ENCODE assay signal across 12 cellular contexts in the genomic region with DNA sequence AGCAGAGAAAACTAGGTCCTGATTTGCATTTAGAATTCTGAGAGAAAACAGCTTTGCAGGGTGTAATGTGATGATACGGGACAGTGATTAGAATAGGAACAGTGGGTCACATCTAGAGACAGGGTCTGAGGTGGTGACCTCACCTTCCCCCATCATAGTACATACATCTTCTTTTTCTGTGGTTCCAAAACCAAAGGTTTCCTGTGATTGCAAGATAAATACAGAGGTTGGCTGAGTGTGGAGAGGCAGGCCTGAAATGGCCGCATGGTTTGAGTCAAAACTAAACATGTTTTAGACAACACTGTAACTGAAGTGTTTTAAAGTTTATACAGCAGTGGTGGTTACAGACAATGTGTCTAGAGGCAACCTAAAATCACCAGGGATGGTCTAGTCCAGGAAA. TPM values are rescaled to one million over a fixed set of nuclear protein-coding genes. Genes with fewer than 3 reads are reported as not detected.
DNase-seq lines count a peak whose midpoint lies in the region; ATAC-seq, FAIRE-seq and TF ChIP-seq lines count a peak whose summit lies in the region.
"Had no signal": no experiment of that assay in that cellular context is flagged by ENCODE, and none has a peak within 500 bp of the region (broad histone marks: within the 10 kb centered on the region; RNA-seq: fewer than 3 reads in every experiment).

No MANE protein-coding gene starts in this region.

- no peak overlapping the region for H3K4me2 ChIP-seq in SK-N-SH
- H3K4me2 ChIP-seq: BLaER1 treated with 17β-estradiol and CSF1 and Interleukin-3, amounts not matched to agents 10 nM and 100 nM had no signal

- no peaks in the 10 kb centered on the region for H3K9me3 ChIP-seq in esophagus squamous epithelium
- H3K9me3 ChIP-seq in SK-N-SH, result no peaks in the 10 kb centered on the region

- H2AFZ ChIP-seq in SK-N-SH (ENCODE audit: low read depth), result no peak overlapping the region

- no peaks in the 10 kb centered on the region for H4K20me1 ChIP-seq in SK-N-SH (ENCODE audit: insufficient read depth)
- H4K20me1 ChIP-seq: BLaER1 treated with 17β-estradiol and CSF1 and Interleukin-3, amounts not matched to agents 10 nM and 100 nM had no signal

- no peak for TF ChIP-seq EP300 in SK-N-SH (IDR thresholded peaks at IDR 0.05; ENCODE audit: borderline replicate concordance in 1 of 2, low read depth in 1 of 2, low read length in 1 of 2)

- CTCF ChIA-PET in activated B cell treated with CpG ODN at 0.5 μM for 24 hours (lab: Charles Lee), result interaction anchor here (0.5 kb wide), 1 partner anchor 1193 kb away, joined by 3 read pairs; no protein-coding TSS in a partner anchor
- CTCF ChIA-PET in SK-N-SH (lab: Yijun Ruan, JAX), result no interaction called here

- no peak for TF ChIP-seq POLR2A in esophagus squamous epithelium (IDR thresholded peaks at IDR 0.05)

- intact Hi-C loops in activated B cell treated with CpG ODN at 0.5 μM for 24 hours (cut with micrococcal nuclease), result loop anchor here (10.0 kb wide), 1 partner anchor 1995 kb away; no protein-coding TSS in a partner anchor
- intact Hi-C loops in esophagus squamous epithelium (cut with DNase I), result no loop called here

- H3K9me2 ChIP-seq in SK-N-SH, result no peaks in the 10 kb centered on the region

- POLR2A ChIA-PET in activated B cell treated with CpG ODN at 0.5 μM for 24 hours (lab: Charles Lee) (interaction anchor here (1.1 kb wide), 1 partner anchor 11 kb away, joined by 3 read pairs; no protein-coding TSS in a partner anchor), SK-N-SH (lab: Yijun Ruan, JAX) (interaction anchor here (1.5 kb wide), 1 partner anchor 10 kb away, joined by 3 read pairs; the partner anchor contains the start of gene NT5DC1)

- no peak overlapping the region for H3K4me3 Mint-ChIP-seq in activated B cell treated with CpG ODN at 0.5 μM for 24 hours

- H3K36me3 ChIP-seq in esophagus squamous epithelium (no peaks in the 10 kb centered on the region), SK-N-SH (replicated peaks in 1 of 2; ENCODE audit: control insufficient read depth in 1 of 2, insufficient read depth in 2 of 2, low read length in 1 of 2) (no peaks in the 10 kb centered on the region)
- H3K36me3 ChIP-seq: BLaER1 treated with 17β-estradiol and CSF1 and Interleukin-3, amounts not matched to agents 10 nM and 100 nM had no signal

- peak; percentile 76 for FAIRE-seq in GM18507 (lab: Jason Lieb, UNC)

- no peaks in the 10 kb centered on the region for H3K27me3 ChIP-seq in esophagus squamous epithelium
- H3K27me3 ChIP-seq in SK-N-SH (ENCODE audit: insufficient read depth), result no peaks in the 10 kb centered on the region
- H3K27me3 ChIP-seq: BLaER1 treated with 17β-estradiol and CSF1 and Interleukin-3, amounts not matched to agents 10 nM and 100 nM had no signal

- H3K4me3 ChIP-seq in esophagus squamous epithelium (no peak overlapping the region), SK-N-SH (ENCODE audit: low read depth in 2 of 2, low read length in 1 of 2) (no peak overlapping the region)
- H3K4me3 ChIP-seq: BLaER1 treated with 17β-estradiol and CSF1 and Interleukin-3, amounts not matched to agents 10 nM and 100 nM had no signal

- H3K27me3 Mint-ChIP-seq in activated B cell treated with CpG ODN at 0.5 μM for 24 hours, result no peaks in the 10 kb centered on the region

- H3K4me1 ChIP-seq in esophagus squamous epithelium (peaks cover 0 to 13% (median 0%) of the 10 kb centered on the region in 3 donors), SK-N-SH (ENCODE audit: control insufficient read depth in 1 of 2, insufficient read depth in 2 of 2, low read depth in 1 of 2, low read length in 1 of 2) (no peaks in the 10 kb centered on the region; a peak in 1 of 4 replicates)

- no peak overlapping the region for H3K9ac ChIP-seq in SK-N-SH
- H3K9ac ChIP-seq: BLaER1 treated with 17β-estradiol and CSF1 and Interleukin-3, amounts not matched to agents 10 nM and 100 nM had no signal

- H3K36me3 Mint-ChIP-seq in activated B cell treated with CpG ODN at 0.5 μM for 24 hours (ENCODE audit: low read depth), result no peaks in the 10 kb centered on the region

- H3K27ac ChIP-seq in esophagus squamous epithelium (no peak overlapping the region), SK-N-SH (ENCODE audit: low read depth in 2 of 2, low read length in 1 of 2) (no peak overlapping the region)
- H3K27ac ChIP-seq: BLaER1 treated with 17β-estradiol and CSF1 and Interleukin-3, amounts not matched to agents 10 nM and 100 nM had no signal

- no peaks in the 10 kb centered on the region for H3F3A ChIP-seq in SK-N-SH (replicated peaks; ENCODE audit: insufficient read depth)

- H3K9me3 Mint-ChIP-seq in activated B cell treated with CpG ODN at 0.5 μM for 24 hours, result no peaks in the 10 kb centered on the region

- DNase-seq in GM18507 (ENCODE audit: extremely low spot score, insufficient read length, low read depth), result no peak
- DNase-seq in activated B cell treated with CpG ODN at 0.5 μM for 24 hours, result no peak
- DNase-seq in iPS-NIHi11 (ENCODE audit: low spot score), result no peak
- no peak for DNase-seq in esophagus squamous epithelium (lab: John Stamatoyannopoulos, UW)
- DNase-seq in AG08396 (ENCODE audit: low spot score), result no peak
- DNase-seq in SK-N-SH, result no peak
- DNase-seq: stimulated activated CD4-positive, alpha-beta T cell treated with anti-CD3 and anti-CD28 coated beads, Interleukin-1b, Interleukin-23, amount 100 ng/mL, for 48 hours had no signal

- H3K27ac Mint-ChIP-seq in activated B cell treated with CpG ODN at 0.5 μM for 24 hours, result peak overlapping the region; percentile 42

- ATAC-seq in GM19467 (IDR thresholded peaks at IDR 0.05; ENCODE audit: unreplicated experiment) (peak; percentile 52), HG02981 (IDR thresholded peaks at IDR 0.05; ENCODE audit: unreplicated experiment) (peak; percentile 70), activated B cell treated with CpG ODN at 0.5 μM for 24 hours (ENCODE audit: low read depth) (peak; percentile 12)

- TF ChIP-seq CTCF in activated B cell treated with CpG ODN at 0.5 μM for 24 hours (IDR thresholded peaks at IDR 0.05) (no peak), esophagus squamous epithelium (IDR thresholded peaks at IDR 0.05) (no peak), SK-N-SH (IDR thresholded peaks at IDR 0.05) (no peak)

- no peaks in the 10 kb centered on the region for H3K79me2 ChIP-seq in SK-N-SH (ENCODE audit: insufficient read depth)

- WGBS in esophagus squamous epithelium, 2 donors, result 64 to 73% methylated on average over 2 of the region's 2 CpGs
- WGBS in SK-N-SH (ENCODE audit: low lambda C conversion rate), result 72% methylated on average over 2 of the region's 2 CpGs

- no peak for TF ChIP-seq RAD21 in SK-N-SH (IDR thresholded peaks at IDR 0.05; ENCODE audit: low read length)

- H3K4me1 Mint-ChIP-seq in activated B cell treated with CpG ODN at 0.5 μM for 24 hours, result peaks cover 34% of the 10 kb centered on the region

TF ChIP-seq in SK-N-SH, 30 proteins besides CTCF, POLR2A, EP300 and RAD21:
- TF ChIP-seq EZH2phosphoT487 (IDR thresholded peaks at IDR 0.05; ENCODE audit: borderline replicate concordance, low read depth) (no peak), NFIC (IDR thresholded peaks at IDR 0.05; ENCODE audit: borderline replicate concordance) (no peak), MEF2A (IDR thresholded peaks at IDR 0.05; ENCODE audit: borderline replicate concordance, low read depth) (no peak)
- TF ChIP-seq, protein P1, sequence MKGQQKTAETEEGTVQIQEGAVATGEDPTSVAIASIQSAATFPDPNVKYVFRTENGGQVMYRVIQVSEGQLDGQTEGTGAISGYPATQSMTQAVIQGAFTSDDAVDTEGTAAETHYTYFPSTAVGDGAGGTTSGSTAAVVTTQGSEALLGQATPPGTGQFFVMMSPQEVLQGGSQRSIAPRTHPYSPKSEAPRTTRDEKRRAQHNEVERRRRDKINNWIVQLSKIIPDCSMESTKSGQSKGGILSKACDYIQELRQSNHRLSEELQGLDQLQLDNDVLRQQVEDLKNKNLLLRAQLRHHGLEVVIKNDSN (IDR thresholded peaks at IDR 0.05; ENCODE audit: borderline replicate concordance, low read depth), result no peak
- TF ChIP-seq, protein P2, sequence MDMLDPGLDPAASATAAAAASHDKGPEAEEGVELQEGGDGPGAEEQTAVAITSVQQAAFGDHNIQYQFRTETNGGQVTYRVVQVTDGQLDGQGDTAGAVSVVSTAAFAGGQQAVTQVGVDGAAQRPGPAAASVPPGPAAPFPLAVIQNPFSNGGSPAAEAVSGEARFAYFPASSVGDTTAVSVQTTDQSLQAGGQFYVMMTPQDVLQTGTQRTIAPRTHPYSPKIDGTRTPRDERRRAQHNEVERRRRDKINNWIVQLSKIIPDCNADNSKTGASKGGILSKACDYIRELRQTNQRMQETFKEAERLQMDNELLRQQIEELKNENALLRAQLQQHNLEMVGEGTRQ (IDR thresholded peaks at IDR 0.05; ENCODE audit: borderline replicate concordance, low read depth, low read length), result no peak

RNA-seq across cellular contexts. Expression of gene NT5DC1, which starts 10.4 kb away (rescaled TPM):
- total RNA-seq in activated B cell treated with CpG ODN at 0.5 μM for 24 hours, result 59.9 and 61.6 TPM in 2 replicates
- 10 to 100 TPM in 1 of 4 donors, 1 to 10 TPM in 3; 6.3 to 11.7 (median 8.3) TPM for total RNA-seq in esophagus squamous epithelium
- 20.3 and 21.0 TPM in 2 replicates for polyA plus RNA-seq in SK-N-SH (2012; rRNA removed)
- polyA plus RNA-seq in SK-N-SH (2012; cell fraction: cytosol; rRNA removed), result 18.5 and 23.5 TPM in 2 replicates
- polyA plus RNA-seq in SK-N-SH (2012; cell fraction: nucleus; rRNA removed), result 7.4 and 18.2 TPM in 2 replicates

RNA-seq across cellular contexts. Expression of gene FRK, which starts 29.6 kb away (rescaled TPM):
- total RNA-seq in activated B cell treated with CpG ODN at 0.5 μM for 24 hours (0.31 and 0.37 TPM in 2 replicates), esophagus squamous epithelium (10 to 100 TPM in 2 of 4 donors, 1 to 10 TPM in 2; 5.0 to 12.1 (median 10.0) TPM)
- polyA plus RNA-seq in SK-N-SH (2012; rRNA removed), result under 0.01 and 0.02 TPM in 2 replicates
- polyA plus RNA-seq in SK-N-SH (2012; cell fraction: cytosol; rRNA removed), result under 0.01 and 0.01 TPM in 2 replicates
- under 0.01 and 0.01 TPM in 2 replicates for polyA plus RNA-seq in SK-N-SH (2012; cell fraction: nucleus; rRNA removed)
- polyA plus RNA-seq: neural cell had no signal

RNA-seq across cellular contexts. Expression of gene COL10A1, which starts 35.7 kb away (rescaled TPM):
- not detected in 2 replicates for total RNA-seq in activated B cell treated with CpG ODN at 0.5 μM for 24 hours
- total RNA-seq in esophagus squamous epithelium, result not detected
- polyA plus RNA-seq in SK-N-SH (2012; rRNA removed), result 4.5 and 5.1 TPM in 2 replicates
- 4.7 and 5.5 TPM in 2 replicates for polyA plus RNA-seq in SK-N-SH (2012; cell fraction: cytosol; rRNA removed)
- polyA plus RNA-seq in SK-N-SH (2012; cell fraction: nucleus; rRNA removed), result 3.6 and 4.3 TPM in 2 replicates
- total RNA-seq: temporal lobe had no signal
- polyA plus RNA-seq: neural cell had no signal

Comparison
In these comparisons a context has a peak if more than half of its experiments do, and no peak if none do; other contexts are left out.
1. ATAC-seq: peak in every context shown above with its lines; median percentile 70 in HG02981; 52 in GM19467; 12 in activated B cell treated with CpG ODN at 0.5 μM for 24 hours.